ENCODE assay signal across 11 cellular contexts in genomic region chr10:44118500-44118899, GRCh38.
"Had no signal": no experiment of that assay in that cellular context is flagged by ENCODE, and none has a peak within 500 bp of the region (broad histone marks: within the 10 kb centered on the region; RNA-seq: fewer than 3 reads in every experiment).

No MANE protein-coding gene starts in this region.

- FAIRE-seq: H1, H54 had no signal

- H3K36me3 ChIP-seq: HAP-1 had no signal

- H3K4me3 ChIP-seq: GM23248, GM23338, HAP-1 had no signal

- H3K27ac ChIP-seq: GM23248 had no signal

- H3K4me2 ChIP-seq: GM23338 had no signal

- DNase-seq: GM23248, GOT3, H7, H9, HCEC 1CT, HFFc6 had no signal

- H3K4me1 ChIP-seq: HAP-1 had no signal

- ATAC-seq: GM23338, HCT116 had no signal

- H2AFZ ChIP-seq: GM23248, GM23338 had no signal

- H3K9ac ChIP-seq: GM23248 had no signal
